In the genomic region with DNA sequence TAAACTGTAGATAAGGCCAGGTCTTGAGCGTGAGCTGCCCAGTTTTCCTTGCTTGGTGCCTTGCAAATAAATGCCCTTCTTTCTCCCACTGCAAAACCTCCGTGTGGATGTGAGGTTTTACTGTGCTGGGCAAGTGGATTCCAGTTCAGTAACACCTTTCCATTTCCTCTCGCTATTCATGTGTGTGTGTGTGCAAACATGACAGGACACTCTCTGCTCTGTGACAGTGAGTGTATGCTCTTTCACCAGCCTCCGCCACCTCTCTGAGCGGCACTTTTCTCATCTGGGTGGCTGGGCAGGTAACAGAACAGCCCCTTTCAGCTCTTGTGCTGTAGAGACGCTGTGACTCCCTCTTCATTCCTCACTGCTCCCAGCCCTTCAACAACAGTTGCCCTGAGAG, we compare ENCODE assay signal across 19 cellular contexts. TPM values are rescaled to one million over a fixed set of nuclear protein-coding genes. Genes with fewer than 3 reads are reported as not detected.
DNase-seq lines count a peak whose midpoint lies in the region; ATAC-seq, FAIRE-seq and TF ChIP-seq lines count a peak whose summit lies in the region.
"Had no signal": no experiment of that assay in that cellular context is flagged by ENCODE, and none has a peak within 500 bp of the region (broad histone marks: within the 10 kb centered on the region; RNA-seq: fewer than 3 reads in every experiment).

No MANE protein-coding gene starts in this region.

- no peak for ATAC-seq in stimulated activated effector memory CD8-positive, alpha-beta T cell treated with anti-CD3 and anti-CD28 coated beads, Interleukin-12 subunit alpha, Interleukin-12 subunit beta, amount 100 ng/mL, for 72 hours
- ATAC-seq: HepG2 had no signal

- H4K20me1 ChIP-seq in astrocyte (ENCODE audit: insufficient read depth, low read length): peaks cover 22% of the 10 kb centered on the region

- H3K27me3 Mint-ChIP-seq in astrocyte (ENCODE audit: low read depth, unreplicated experiment): peaks cover 2% of the 10 kb centered on the region

- no peak for TF ChIP-seq CTCF in astrocyte (IDR thresholded peaks at IDR 0.05; ENCODE audit: insufficient read depth, low read depth, low read length)

- H2BK15ac ChIP-seq in mesendoderm (replicated peaks; ENCODE audit: low read depth): no peak overlapping the region

- WGBS in mesendoderm (ENCODE audit: extremely low coverage, insufficient coverage, low lambda C conversion rate): no CpG with 5 or more reads among the region's 6 CpGs

- no peaks in the 10 kb centered on the region for H3K27me3 ChIP-seq in HUES48 (ENCODE audit: control insufficient read depth, insufficient read depth, low read length)
- H3K27me3 ChIP-seq in astrocyte (ENCODE audit: insufficient read depth, low read length): no peaks in the 10 kb centered on the region
- no peaks in the 10 kb centered on the region for H3K27me3 ChIP-seq in mesendoderm (ENCODE audit: insufficient read depth, low read length, poor library complexity)

- peak overlapping the region; percentile 14 for H2BK120ac ChIP-seq in mesendoderm (ENCODE audit: low read depth, low read length)

- DNase-seq in astrocyte (ENCODE audit: low read depth) (no peak), mesendoderm (peak; percentile 35), SKM-1 treated with dmso at 0.1 percent for 144 hours (lab: John Stamatoyannopoulos, UW; ENCODE audit: unreplicated experiment) (no peak), NCI-H2227 treated with DMSO at 0.1 percent for 48 hours (lab: John Stamatoyannopoulos, UW) (no peak), cerebellar nuclear complex (lab: John Stamatoyannopoulos, UW) (no peak)
- no peak for DNase-seq in stimulated activated effector memory CD8-positive, alpha-beta T cell treated with anti-CD3 and anti-CD28 coated beads, Interleukin-12 subunit alpha, Interleukin-12 subunit beta, amount 100 ng/mL, for 72 hours (ENCODE audit: low spot score in 2 of 2)
- DNase-seq in stimulated activated CD4-positive, alpha-beta T cell treated with anti-CD3 and anti-CD28 coated beads, Interleukin-2, amount 100 ng/mL, for 48 hours: no peak
- DNase-seq: Calu3; CD4-positive, alpha-beta T cell; DMS79; H9; NCI-H1048; NCI-H1436 treated with DMSO at 0.1 percent for 48 hours; NCI-H2029 treated with DMSO at 0.1 percent for 48 hours; NCI-H226; NCI-H524 treated with DMSO at 0.1 percent for 48 hours had no signal

- peaks cover 27% of the 10 kb centered on the region for H3K4me1 Mint-ChIP-seq in astrocyte (ENCODE audit: low read depth, unreplicated experiment)
- H3K4me1 Mint-ChIP-seq in stimulated activated effector memory CD8-positive, alpha-beta T cell treated with anti-CD3 and anti-CD28 coated beads, Interleukin-12 subunit alpha, Interleukin-12 subunit beta, amount 100 ng/mL, for 72 hours: peaks cover 13% of the 10 kb centered on the region

- peaks cover 9% of the 10 kb centered on the region for H3K79me1 ChIP-seq in mesendoderm (ENCODE audit: low read length)

- H3K4me3 ChIP-seq in HUES48 (ENCODE audit: low read depth, low read length) (no peak overlapping the region), astrocyte (ENCODE audit: insufficient read depth, low read depth, low read length) (no peak overlapping the region), mesendoderm (ENCODE audit: low read length) (no peak overlapping the region)

- H2AK5ac ChIP-seq in mesendoderm (ENCODE audit: low read length): peak overlapping the region; percentile 5

- H2BK5ac ChIP-seq in mesendoderm (ENCODE audit: low read length): peak overlapping the region; percentile 99

- no peak overlapping the region for H2AFZ ChIP-seq in astrocyte (ENCODE audit: low read depth, low read length)

- H3K9me3 Mint-ChIP-seq in astrocyte (ENCODE audit: unreplicated experiment): no peaks in the 10 kb centered on the region
- H3K9me3 Mint-ChIP-seq in stimulated activated effector memory CD8-positive, alpha-beta T cell treated with anti-CD3 and anti-CD28 coated beads, Interleukin-12 subunit alpha, Interleukin-12 subunit beta, amount 100 ng/mL, for 72 hours: no peaks in the 10 kb centered on the region
- H3K9me3 Mint-ChIP-seq: CD4-positive, alpha-beta T cell; H9 had no signal

- no peak overlapping the region for H3K4me3 Mint-ChIP-seq in astrocyte (ENCODE audit: unreplicated experiment)
- no peak overlapping the region for H3K4me3 Mint-ChIP-seq in stimulated activated effector memory CD8-positive, alpha-beta T cell treated with anti-CD3 and anti-CD28 coated beads, Interleukin-12 subunit alpha, Interleukin-12 subunit beta, amount 100 ng/mL, for 72 hours
- H3K4me3 Mint-ChIP-seq: CD4-positive, alpha-beta T cell; H9 had no signal

- no peak overlapping the region for H4K8ac ChIP-seq in mesendoderm (ENCODE audit: low read depth, low read length)

- peak overlapping the region; percentile 3 for H3K4me2 ChIP-seq in astrocyte (ENCODE audit: low read length)
- peak overlapping the region; percentile 7 for H3K4me2 ChIP-seq in mesendoderm (ENCODE audit: low read length)
- H3K4me2 ChIP-seq: KMS-11 had no signal

- H4K5ac ChIP-seq in mesendoderm (ENCODE audit: low read length): peak overlapping the region; percentile 95

- no peaks in the 10 kb centered on the region for H3K36me3 Mint-ChIP-seq in astrocyte (ENCODE audit: low read depth, unreplicated experiment)
- H3K36me3 Mint-ChIP-seq in stimulated activated effector memory CD8-positive, alpha-beta T cell treated with anti-CD3 and anti-CD28 coated beads, Interleukin-12 subunit alpha, Interleukin-12 subunit beta, amount 100 ng/mL, for 72 hours: no peaks in the 10 kb centered on the region

- peak overlapping the region; percentile 26 for H3K4ac ChIP-seq in mesendoderm (ENCODE audit: low read depth, low read length)

- no peaks in the 10 kb centered on the region for H3K36me3 ChIP-seq in HUES48 (ENCODE audit: control insufficient read depth, insufficient read depth, low read length)
- no peaks in the 10 kb centered on the region for H3K36me3 ChIP-seq in astrocyte (ENCODE audit: insufficient read depth, low read length)
- no peaks in the 10 kb centered on the region for H3K36me3 ChIP-seq in mesendoderm (ENCODE audit: control insufficient read depth, insufficient read depth, low read length)

- H3K9me3 ChIP-seq in HUES48 (ENCODE audit: control insufficient read depth, insufficient read depth, low read length) (no peaks in the 10 kb centered on the region), astrocyte (ENCODE audit: insufficient read depth, low read depth, low read length) (no peaks in the 10 kb centered on the region)

- peak overlapping the region; percentile 74 for H3K23ac ChIP-seq in mesendoderm (ENCODE audit: low read length)

- no peak for FAIRE-seq in astrocyte (lab: Jason Lieb, UNC)
- FAIRE-seq: HepG2 had no signal

- H3K56ac ChIP-seq in mesendoderm (ENCODE audit: low read length): peak overlapping the region; percentile 95

- H3K27ac Mint-ChIP-seq in astrocyte (ENCODE audit: unreplicated experiment): peak overlapping the region; percentile 10
- H3K27ac Mint-ChIP-seq in stimulated activated effector memory CD8-positive, alpha-beta T cell treated with anti-CD3 and anti-CD28 coated beads, Interleukin-12 subunit alpha, Interleukin-12 subunit beta, amount 100 ng/mL, for 72 hours: peak overlapping the region; percentile 52
- H3K27ac Mint-ChIP-seq: CD4-positive, alpha-beta T cell; H9 had no signal

- H3K9ac ChIP-seq in HUES48 (ENCODE audit: low read depth, low read length) (no peak overlapping the region), astrocyte (ENCODE audit: low read length) (no peak overlapping the region), mesendoderm (ENCODE audit: low read length) (peak overlapping the region; percentile 10)
- H3K9ac ChIP-seq: KMS-11 had no signal

- peak overlapping the region; percentile 60 for H3K27ac ChIP-seq in HUES48 (ENCODE audit: low read depth, low read length)
- no peak overlapping the region for H3K27ac ChIP-seq in astrocyte (ENCODE audit: low read depth, low read length)
- peak overlapping the region; percentile 90 for H3K27ac ChIP-seq in mesendoderm (ENCODE audit: low read depth, low read length)
- H3K27ac ChIP-seq: KMS-11 had no signal

- H3K18ac ChIP-seq in mesendoderm (ENCODE audit: low read length): peak overlapping the region; percentile 52

- H3K79me2 ChIP-seq in astrocyte (ENCODE audit: insufficient read depth, low read length): peaks cover 85% of the 10 kb centered on the region
- H3K79me2 ChIP-seq in mesendoderm (ENCODE audit: control insufficient read depth, insufficient read depth, low read length): peaks cover 3% of the 10 kb centered on the region

- H3K4me1 ChIP-seq in HUES48 (ENCODE audit: control insufficient read depth, insufficient read depth, low read length) (no peaks in the 10 kb centered on the region), astrocyte (ENCODE audit: insufficient read depth, low read length) (peaks cover 67% of the 10 kb centered on the region), mesendoderm (ENCODE audit: control insufficient read depth, low read depth, low read length) (peaks cover 24% of the 10 kb centered on the region)

RNA-seq across cellular contexts. Expression of gene CNIH3, which starts 23.9 kb away (rescaled TPM):
- total RNA-seq in astrocyte: 7.7 and 8.5 TPM in 2 replicates
- polyA plus RNA-seq in mesendoderm (2013, experiment 1 of 2): 7.9 TPM
- 8.2 TPM for polyA plus RNA-seq in mesendoderm (2013, experiment 2 of 2)
